In the genomic region with DNA sequence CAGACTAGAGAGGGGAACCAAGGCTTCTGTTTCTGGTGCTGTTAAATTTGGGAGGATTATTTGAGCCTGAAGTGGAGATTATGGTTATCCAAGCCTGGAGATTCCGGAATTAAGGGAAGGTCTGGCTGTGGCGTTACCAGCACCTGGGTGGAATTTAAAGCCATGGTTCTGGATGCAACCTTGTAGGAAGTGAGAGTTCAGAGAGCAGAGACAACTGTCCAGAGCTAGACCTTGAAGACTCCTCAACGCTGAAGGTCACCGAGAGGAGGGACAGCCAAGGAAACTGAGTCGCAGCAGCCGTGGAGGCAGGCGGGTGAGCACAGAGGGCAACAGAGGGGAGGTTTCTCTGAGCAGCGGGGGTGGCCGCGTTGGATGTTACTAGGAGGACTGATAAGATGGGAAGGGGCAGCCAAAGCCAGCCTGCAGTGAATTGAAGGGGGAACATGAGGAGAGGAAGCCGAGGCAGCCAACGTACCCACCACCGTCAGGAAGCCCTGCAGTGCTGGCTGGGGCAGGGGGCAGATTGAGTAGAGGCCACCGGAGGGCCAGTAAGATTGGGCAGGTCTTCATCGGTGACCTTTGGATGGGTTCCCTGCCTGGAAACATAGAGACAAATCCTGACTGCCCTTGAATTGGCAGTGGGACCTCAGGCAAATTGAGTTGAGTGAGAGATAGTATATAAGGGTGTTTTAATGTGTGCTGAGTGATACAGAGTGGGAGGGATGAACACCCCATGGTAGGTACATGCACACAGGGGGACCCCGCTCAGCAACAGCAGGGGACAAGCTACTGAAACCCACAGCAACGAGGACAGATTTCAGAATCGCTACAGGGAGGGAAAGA, we compare ENCODE assay signal across 1 cellular context.
TF ChIP-seq lines count a peak whose summit lies in the region.

No MANE protein-coding gene starts in this region.

TF ChIP-seq in HepG2, 621 proteins besides CTCF, POLR2A, EP300 and RAD21 (continued from another document and continues in another):
- no peak for TF ChIP-seq ZNF142 (CRISPR knock-in tag; IDR thresholded peaks at IDR 0.05)
- TF ChIP-seq FOSL1 (CRISPR knock-in tag; IDR thresholded peaks at IDR 0.05; ENCODE audit: borderline replicate concordance): no peak
- no peak for TF ChIP-seq ZNF10 (CRISPR knock-in tag; IDR thresholded peaks at IDR 0.05; ENCODE audit: borderline replicate concordance, low read depth)
- TF ChIP-seq YY1 (IDR thresholded peaks at IDR 0.05; ENCODE audit: insufficient read depth, insufficient replicate concordance, low read depth, low read length): no peak
- peak; percentile 25; the same call in 1 of the 2 replicates for TF ChIP-seq HOXA3 (CRISPR knock-in tag; IDR thresholded peaks at IDR 0.05)
- no peak for TF ChIP-seq PLSCR1 (CRISPR knock-in tag; IDR thresholded peaks at IDR 0.05; ENCODE audit: borderline replicate concordance)
- TF ChIP-seq KAT2B (IDR thresholded peaks at IDR 0.05; ENCODE audit: borderline replicate concordance, low read depth, low read length): no peak
- TF ChIP-seq, protein P1, sequence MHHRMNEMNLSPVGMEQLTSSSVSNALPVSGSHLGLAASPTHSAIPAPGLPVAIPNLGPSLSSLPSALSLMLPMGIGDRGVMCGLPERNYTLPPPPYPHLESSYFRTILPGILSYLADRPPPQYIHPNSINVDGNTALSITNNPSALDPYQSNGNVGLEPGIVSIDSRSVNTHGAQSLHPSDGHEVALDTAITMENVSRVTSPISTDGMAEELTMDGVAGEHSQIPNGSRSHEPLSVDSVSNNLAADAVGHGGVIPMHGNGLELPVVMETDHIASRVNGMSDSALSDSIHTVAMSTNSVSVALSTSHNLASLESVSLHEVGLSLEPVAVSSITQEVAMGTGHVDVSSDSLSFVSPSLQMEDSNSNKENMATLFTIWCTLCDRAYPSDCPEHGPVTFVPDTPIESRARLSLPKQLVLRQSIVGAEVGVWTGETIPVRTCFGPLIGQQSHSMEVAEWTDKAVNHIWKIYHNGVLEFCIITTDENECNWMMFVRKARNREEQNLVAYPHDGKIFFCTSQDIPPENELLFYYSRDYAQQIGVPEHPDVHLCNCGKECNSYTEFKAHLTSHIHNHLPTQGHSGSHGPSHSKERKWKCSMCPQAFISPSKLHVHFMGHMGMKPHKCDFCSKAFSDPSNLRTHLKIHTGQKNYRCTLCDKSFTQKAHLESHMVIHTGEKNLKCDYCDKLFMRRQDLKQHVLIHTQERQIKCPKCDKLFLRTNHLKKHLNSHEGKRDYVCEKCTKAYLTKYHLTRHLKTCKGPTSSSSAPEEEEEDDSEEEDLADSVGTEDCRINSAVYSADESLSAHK (CRISPR knock-in tag; IDR thresholded peaks at IDR 0.05; ENCODE audit: borderline replicate concordance): no peak
- TF ChIP-seq ZNF788 (CRISPR knock-in tag; IDR thresholded peaks at IDR 0.05; ENCODE audit: borderline replicate concordance): peak; percentile 36; the same call in 1 of the 2 replicates
- TF ChIP-seq ZKSCAN1 (IDR thresholded peaks at IDR 0.05; ENCODE audit: low read length): no peak
- TF ChIP-seq ZNF775 (CRISPR knock-in tag; IDR thresholded peaks at IDR 0.05; ENCODE audit: borderline replicate concordance): no peak
- no peak for TF ChIP-seq ZNF101 (CRISPR knock-in tag; IDR thresholded peaks at IDR 0.05; ENCODE audit: borderline replicate concordance, low read depth)
- TF ChIP-seq BHLHE40 (IDR thresholded peaks at IDR 0.05; ENCODE audit: low read length): no peak
- TF ChIP-seq, protein P2, sequence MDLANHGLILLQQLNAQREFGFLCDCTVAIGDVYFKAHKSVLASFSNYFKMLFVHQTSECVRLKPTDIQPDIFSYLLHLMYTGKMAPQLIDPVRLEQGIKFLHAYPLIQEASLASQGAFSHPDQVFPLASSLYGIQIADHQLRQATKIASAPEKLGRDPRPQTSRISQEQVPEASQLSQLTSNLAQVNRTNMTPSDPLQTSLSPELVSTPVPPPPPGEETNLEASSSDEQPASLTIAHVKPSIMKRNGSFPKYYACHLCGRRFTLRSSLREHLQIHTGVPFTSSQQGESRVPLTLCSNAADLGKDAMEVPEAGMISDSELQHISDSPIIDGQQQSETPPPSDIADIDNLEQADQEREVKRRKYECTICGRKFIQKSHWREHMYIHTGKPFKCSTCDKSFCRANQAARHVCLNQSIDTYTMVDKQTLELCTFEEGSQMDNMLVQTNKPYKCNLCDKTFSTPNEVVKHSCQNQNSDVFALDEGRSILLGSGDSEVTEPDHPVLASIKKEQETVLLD (CRISPR knock-in tag; IDR thresholded peaks at IDR 0.05; ENCODE audit: low read depth): no peak
- 0 out of 2 replicates have a peak, but pooled peaks have one; percentile 42 for TF ChIP-seq ZBTB37 (CRISPR knock-in tag; IDR thresholded peaks at IDR 0.05)
- no peak for TF ChIP-seq LRRFIP1 (CRISPR knock-in tag; conservative IDR thresholded peaks at IDR 0.05)
- TF ChIP-seq SMAD9 (CRISPR knock-in tag; IDR thresholded peaks at IDR 0.05): 0 out of 2 replicates have a peak, but pooled peaks have one; percentile 76
- TF ChIP-seq ZSCAN30 (CRISPR knock-in tag; IDR thresholded peaks at IDR 0.05): peak; percentile 88
- TF ChIP-seq MTF1 (CRISPR knock-in tag; IDR thresholded peaks at IDR 0.05): no peak
- TF ChIP-seq ZFP62 (CRISPR knock-in tag; IDR thresholded peaks at IDR 0.05): no peak
- TF ChIP-seq FOXK2 (IDR thresholded peaks at IDR 0.05): no peak
- TF ChIP-seq GATAD2A (CRISPR knock-in tag; IDR thresholded peaks at IDR 0.05): no peak
- TF ChIP-seq ZBTB7B (CRISPR knock-in tag; IDR thresholded peaks at IDR 0.05): peak; percentile 81; the same call in 1 of the 2 replicates
- no peak for TF ChIP-seq ZBTB49 (CRISPR knock-in tag; IDR thresholded peaks at IDR 0.05; ENCODE audit: borderline replicate concordance)
- TF ChIP-seq TP53 (CRISPR knock-in tag; conservative IDR thresholded peaks at IDR 0.05): no peak
- TF ChIP-seq SAP130 (CRISPR knock-in tag; IDR thresholded peaks at IDR 0.05; ENCODE audit: low read depth): no peak
- no peak; the same call in 1 of the 2 replicates for TF ChIP-seq PHF8 (CRISPR knock-in tag; IDR thresholded peaks at IDR 0.05)
- peak; percentile 21; the same call in 1 of the 2 replicates for TF ChIP-seq BRD4 (CRISPR knock-in tag; IDR thresholded peaks at IDR 0.05)
- TF ChIP-seq SMYD3 (CRISPR knock-in tag; IDR thresholded peaks at IDR 0.05): no peak
- peak; percentile 53; the same call in 1 of the 2 replicates for TF ChIP-seq SP4 (CRISPR knock-in tag; IDR thresholded peaks at IDR 0.05)
- TF ChIP-seq ZNF549 (CRISPR knock-in tag; IDR thresholded peaks at IDR 0.05): no peak
- TF ChIP-seq PRMT3 (CRISPR knock-in tag; IDR thresholded peaks at IDR 0.05; ENCODE audit: borderline replicate concordance, low read depth): no peak
- TF ChIP-seq ARHGAP35 (CRISPR knock-in tag; IDR thresholded peaks at IDR 0.05; ENCODE audit: borderline replicate concordance): no peak
- no peak for TF ChIP-seq RFX1 (IDR thresholded peaks at IDR 0.05)
- TF ChIP-seq, protein P3, sequence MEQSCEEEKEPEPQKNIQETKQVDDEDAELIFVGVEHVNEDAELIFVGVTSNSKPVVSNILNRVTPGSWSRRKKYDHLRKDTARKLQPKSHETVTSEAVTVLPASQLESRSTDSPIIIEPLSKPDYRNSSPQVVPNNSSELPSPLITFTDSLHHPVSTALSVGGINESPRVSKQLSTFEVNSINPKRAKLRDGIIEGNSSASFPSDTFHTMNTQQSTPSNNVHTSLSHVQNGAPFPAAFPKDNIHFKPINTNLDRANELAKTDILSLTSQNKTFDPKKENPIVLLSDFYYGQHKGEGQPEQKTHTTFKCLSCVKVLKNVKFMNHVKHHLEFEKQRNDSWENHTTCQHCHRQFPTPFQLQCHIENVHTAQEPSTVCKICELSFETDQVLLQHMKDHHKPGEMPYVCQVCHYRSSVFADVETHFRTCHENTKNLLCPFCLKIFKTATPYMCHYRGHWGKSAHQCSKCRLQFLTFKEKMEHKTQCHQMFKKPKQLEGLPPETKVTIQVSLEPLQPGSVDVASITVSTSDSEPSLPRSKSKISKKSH (CRISPR knock-in tag; IDR thresholded peaks at IDR 0.05; ENCODE audit: borderline replicate concordance): peak; percentile 90
- TF ChIP-seq ZNF605 (CRISPR knock-in tag; IDR thresholded peaks at IDR 0.05): no peak
- TF ChIP-seq ZFP36L2 (CRISPR knock-in tag; IDR thresholded peaks at IDR 0.05): no peak
- TF ChIP-seq DMAP1 (CRISPR knock-in tag; IDR thresholded peaks at IDR 0.05): no peak
- no peak for TF ChIP-seq MXI1 (IDR thresholded peaks at IDR 0.05; ENCODE audit: borderline replicate concordance, low read depth, low read length)
- TF ChIP-seq GPN1 (CRISPR knock-in tag; IDR thresholded peaks at IDR 0.05; ENCODE audit: borderline replicate concordance): no peak
- TF ChIP-seq TEAD2 (CRISPR knock-in tag; IDR thresholded peaks at IDR 0.05): no peak
